8 cellular contexts compared by ENCODE assay signal in genomic region chr16:66880288-66881013, GRCh38. TPM values are rescaled to one million over a fixed set of nuclear protein-coding genes. Genes with fewer than 3 reads are reported as not detected.
A peak's percentile ranks its signal among the peaks of the same experiment; 100 is the strongest.
DNase-seq lines count a peak whose midpoint lies in the region; ATAC-seq and TF ChIP-seq lines count a peak whose summit lies in the region.

TSS of gene PDP2 (plus strand) at chr16:66880515. CDS start at chr16:66884285, 3,770 bp downstream.

- no peaks in the 10 kb centered on the region for H3K9me3 ChIP-seq in suprapubic skin

- no peak for TF ChIP-seq POLR2A in suprapubic skin (IDR thresholded peaks at IDR 0.05)

- H3K4me3 Mint-ChIP-seq in HFFc6: peak within 1 kb of the TSS; percentile 99
- H3K4me3 Mint-ChIP-seq in activated naive CD4-positive, alpha-beta T cell treated with anti-CD3 and anti-CD28 coated beads, Interleukin-2, amount 50 U/mL, for 24 hours: peak within 1 kb of the TSS; percentile 100

- WGBS in suprapubic skin: 0% methylated on average over 17 of the region's 58 CpGs

- H3K27me3 ChIP-seq in suprapubic skin: no peaks in the 10 kb centered on the region

- TF ChIP-seq EP300 in suprapubic skin (IDR thresholded peaks at IDR 0.05): no peak

- peak within 1 kb of the TSS; percentile 92 for H3K27ac Mint-ChIP-seq in HFFc6
- peak within 1 kb of the TSS; percentile 99 for H3K27ac Mint-ChIP-seq in activated naive CD4-positive, alpha-beta T cell treated with anti-CD3 and anti-CD28 coated beads, Interleukin-2, amount 50 U/mL, for 24 hours

- no peaks in the 10 kb centered on the region for H3K9me3 Mint-ChIP-seq in HFFc6
- no peaks in the 10 kb centered on the region for H3K9me3 Mint-ChIP-seq in activated naive CD4-positive, alpha-beta T cell treated with anti-CD3 and anti-CD28 coated beads, Interleukin-2, amount 50 U/mL, for 24 hours

- peaks cover 47% of the 10 kb centered on the region for H3K4me1 Mint-ChIP-seq in HFFc6 (ENCODE audit: low read depth)
- peaks cover 54% of the 10 kb centered on the region for H3K4me1 Mint-ChIP-seq in activated naive CD4-positive, alpha-beta T cell treated with anti-CD3 and anti-CD28 coated beads, Interleukin-2, amount 50 U/mL, for 24 hours

- no peaks in the 10 kb centered on the region for H3K27me3 Mint-ChIP-seq in HFFc6 (ENCODE audit: insufficient read depth)
- H3K27me3 Mint-ChIP-seq in activated naive CD4-positive, alpha-beta T cell treated with anti-CD3 and anti-CD28 coated beads, Interleukin-2, amount 50 U/mL, for 24 hours: no peaks in the 10 kb centered on the region

- peaks cover 11% of the 10 kb centered on the region; the same call in 1 of the 2 replicates for H3K36me3 Mint-ChIP-seq in HFFc6 (ENCODE audit: low read depth)
- peaks cover 4% of the 10 kb centered on the region for H3K36me3 Mint-ChIP-seq in activated naive CD4-positive, alpha-beta T cell treated with anti-CD3 and anti-CD28 coated beads, Interleukin-2, amount 50 U/mL, for 24 hours

- ATAC-seq in SK-N-SH treated with all-trans-retinoic acid at 6 μM for 48 hours: peak; percentile 99

- H3K4me1 ChIP-seq in suprapubic skin: peaks cover 21% of the 10 kb centered on the region

- H3K27ac ChIP-seq in suprapubic skin: peak within 1 kb of the TSS; percentile 5

- TF ChIP-seq CTCF in HFFc6 (IDR thresholded peaks at IDR 0.05) (no peak), suprapubic skin (IDR thresholded peaks at IDR 0.05) (no peak)

- H3K4me3 ChIP-seq in GM08714 (ENCODE audit: low read length): peak within 1 kb of the TSS; percentile 84
- H3K4me3 ChIP-seq in suprapubic skin: peak within 1 kb of the TSS; percentile 71

- peaks cover 15% of the 10 kb centered on the region for H3K36me3 ChIP-seq in suprapubic skin

- DNase-seq in HFFc6 (peak; percentile 92), NAMALWA (ENCODE audit: low spot score) (peak; percentile 96), globus pallidus (ENCODE audit: low spot score) (peak; percentile 95), occipital lobe (lab: John Stamatoyannopoulos, UW) (peak; percentile 97), suprapubic skin (ENCODE audit: low spot score in 2 of 2) (peak; percentile 97 to 98)

TF ChIP-seq in SK-N-SH treated with all-trans-retinoic acid at 6 μM for 48 hours, 23 proteins besides CTCF, POLR2A, EP300 and RAD21:
- no peak for TF ChIP-seq CREB5 (CRISPR knock-in tag; IDR thresholded peaks at IDR 0.05; ENCODE audit: low read depth)
- no peak for TF ChIP-seq ESRRG (CRISPR knock-in tag; IDR thresholded peaks at IDR 0.05)
- no peak for TF ChIP-seq ZFP3 (CRISPR knock-in tag; IDR thresholded peaks at IDR 0.05)
- TF ChIP-seq CSRNP3 (CRISPR knock-in tag; IDR thresholded peaks at IDR 0.05): no peak
- no peak for TF ChIP-seq OSR1 (CRISPR knock-in tag; IDR thresholded peaks at IDR 0.05)
- TF ChIP-seq ZNF565 (CRISPR knock-in tag; conservative IDR thresholded peaks at IDR 0.05; ENCODE audit: low read depth): no peak
- no peak for TF ChIP-seq BACH2 (CRISPR knock-in tag; IDR thresholded peaks at IDR 0.05; ENCODE audit: borderline replicate concordance)
- no peak for TF ChIP-seq ARNTL (CRISPR knock-in tag; IDR thresholded peaks at IDR 0.05; ENCODE audit: borderline replicate concordance, low read depth)
- no peak for TF ChIP-seq CSDC2 (CRISPR knock-in tag; IDR thresholded peaks at IDR 0.05)
- no peak for TF ChIP-seq POU6F1 (CRISPR knock-in tag; IDR thresholded peaks at IDR 0.05; ENCODE audit: borderline replicate concordance, low read depth)
- no peak for TF ChIP-seq TCF4 (CRISPR knock-in tag; IDR thresholded peaks at IDR 0.05; ENCODE audit: borderline replicate concordance)
- no peak for TF ChIP-seq TOX (CRISPR knock-in tag; IDR thresholded peaks at IDR 0.05; ENCODE audit: borderline replicate concordance)

RNA-seq across cellular contexts. Expression of gene PDP2, which starts in this region (rescaled TPM):
- 10 to 100 TPM; 12.8 to 17.7 (median 16.2) TPM for total RNA-seq in HFFc6 (2021; fragmentation: NEBNext Ultra II Directional; extraction: Animal tissue kit (Norgen Biotek cat#: 25700))
- total RNA-seq in occipital lobe (9.2 TPM), suprapubic skin (1 to 10 TPM; 5.0 to 8.3 (median 6.6) TPM)

Comparison
In these comparisons a context has a peak if more than half of its experiments do, and no peak if none do; other contexts are left out.
1. Peak in every context shown above with its lines: DNase-seq, ATAC-seq, H3K4me3 ChIP-seq and H3K27ac ChIP-seq.